19 cellular contexts compared by ENCODE assay signal in the genomic region with DNA sequence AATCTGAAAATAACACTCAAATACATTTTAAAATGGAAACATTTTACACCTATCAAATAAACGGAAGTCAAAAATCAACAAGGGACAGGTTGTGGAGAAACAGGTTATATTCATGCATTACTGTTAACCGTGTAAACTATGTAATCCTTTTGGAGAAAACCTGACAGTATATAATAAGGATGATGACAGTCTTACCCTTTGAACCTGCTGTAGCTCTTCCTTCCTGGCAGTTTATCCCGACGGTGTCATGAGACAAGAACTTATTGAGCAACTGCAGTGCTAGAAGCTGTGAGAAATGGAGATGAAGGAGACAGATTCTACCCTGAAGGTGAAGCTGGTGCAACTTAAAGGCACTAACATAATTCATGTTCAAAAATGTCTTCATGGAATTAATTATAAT.
"Had no signal": no experiment of that assay in that cellular context is flagged by ENCODE, and none has a peak within 500 bp of the region (broad histone marks: within the 10 kb centered on the region; RNA-seq: fewer than 3 reads in every experiment).

No MANE protein-coding gene starts in this region.

- ATAC-seq: effector memory CD8-positive, alpha-beta T cell; foreskin keratinocyte; left ventricle myocardium superior; lower lobe of right lung; natural killer cell treated with Interleukin-12 subunit alpha and Interleukin-12 subunit beta and Interleukin-15 and Interleukin-18, amount 100 ng/mL, for 72 hours; sciatic nerve; stimulated activated naive CD8-positive, alpha-beta T cell treated with anti-CD3 and anti-CD28 coated beads, Interleukin-15, amount 100 ng/mL, for 72 hours had no signal

- DNase-seq: cortex of kidney; effector memory CD8-positive, alpha-beta T cell; foreskin keratinocyte; hypothalamus; immature natural killer cell; islet precursor cell; kidney glomerular epithelial cell; left ventricle myocardium superior; lower lobe of right lung; naive B cell; stimulated activated CD4-positive, alpha-beta T cell treated with anti-CD3 and anti-CD28 coated beads, Interleukin-12 subunit alpha, Interleukin-12 subunit beta, amount 100 ng/mL, for 4 hours; stimulated activated CD4-positive, alpha-beta T cell treated with anti-CD3 and anti-CD28 coated beads, Interleukin-1b, Interleukin-23, amount 100 ng/mL, for 48 hours; stimulated activated CD4-positive, alpha-beta T cell treated with anti-CD3 and anti-CD28 coated beads, Interleukin-4, amount 100 ng/mL, for 1 hour; stimulated activated CD8-positive, alpha-beta memory T cell treated with anti-CD3 and anti-CD28 coated beads, Interleukin-4, amount 100 ng/mL, for 48 hours; stimulated activated naive CD4-positive, alpha-beta T cell; stimulated activated naive CD8-positive, alpha-beta T cell treated with anti-CD3 and anti-CD28 coated beads, Interleukin-15, amount 100 ng/mL, for 72 hours; transverse colon had no signal
